ENCODE assay signal across 16 cellular contexts in the genomic region with DNA sequence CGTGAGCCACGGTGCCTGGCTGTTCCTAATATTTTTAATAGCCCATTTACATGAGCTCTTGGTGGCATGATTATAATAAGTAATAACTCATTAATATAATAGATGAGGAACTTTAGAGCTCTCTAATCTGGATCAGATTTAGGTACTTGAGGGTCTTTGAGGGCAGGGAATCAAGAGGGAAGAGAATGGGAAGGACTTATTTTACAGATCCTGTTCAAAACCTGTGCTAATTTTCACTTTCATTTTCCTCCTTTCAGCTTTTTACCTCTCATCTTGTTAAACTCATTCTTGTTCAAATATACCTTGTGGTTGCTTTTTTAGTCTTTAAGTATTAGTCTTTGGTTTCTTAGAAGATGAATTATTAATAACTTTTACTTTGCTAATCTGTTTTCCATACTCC. TPM values are rescaled to one million over a fixed set of nuclear protein-coding genes. Genes with fewer than 3 reads are reported as not detected.
A peak's percentile ranks its signal among the peaks of the same experiment; 100 is the strongest.
DNase-seq lines count a peak whose midpoint lies in the region; ATAC-seq and TF ChIP-seq lines count a peak whose summit lies in the region.
"Had no signal": no experiment of that assay in that cellular context is flagged by ENCODE, and none has a peak within 500 bp of the region (broad histone marks: within the 10 kb centered on the region; RNA-seq: fewer than 3 reads in every experiment).

No MANE protein-coding gene starts in this region.

- POLR2A ChIA-PET in T-cell (lab: Charles Lee): interaction anchor here (0.5 to 1.8 kb wide), 4 partner anchors 9 to 124 kb away, joined by 4 to 7 read pairs (median 6); no protein-coding TSS in a partner anchor

- H3K27me3 Mint-ChIP-seq in stimulated activated naive CD8-positive, alpha-beta T cell treated with anti-CD3 and anti-CD28 coated beads, Interleukin-15, Interleukin-2, amounts not matched to agents 100 ng/mL and 50 ng/mL, for 24 hours: no peaks in the 10 kb centered on the region
- H3K27me3 Mint-ChIP-seq in T-cell (no peaks in the 10 kb centered on the region), mesothelial cell of epicardium (ENCODE audit: low read depth) (no peaks in the 10 kb centered on the region), GM23338 (ENCODE audit: insufficient read depth, low read depth, poor library complexity) (peaks cover 4% of the 10 kb centered on the region), neural progenitor cell (ENCODE audit: insufficient read depth, low read depth) (no peaks in the 10 kb centered on the region)

- peaks cover 32% of the 10 kb centered on the region for H3K4me1 ChIP-seq in effector memory CD4-positive, alpha-beta T cell (ENCODE audit: control insufficient read depth, insufficient read depth, low read length, poor library complexity, severe bottlenecking)
- peaks cover 3% of the 10 kb centered on the region; the same call in 1 of the 2 replicates for H3K4me1 ChIP-seq in GM23338 (ENCODE audit: insufficient read depth)
- no peaks in the 10 kb centered on the region for H3K4me1 ChIP-seq in neural progenitor cell

- peaks cover 69% of the 10 kb centered on the region for H3K36me3 Mint-ChIP-seq in stimulated activated naive CD8-positive, alpha-beta T cell treated with anti-CD3 and anti-CD28 coated beads, Interleukin-15, Interleukin-2, amounts not matched to agents 100 ng/mL and 50 ng/mL, for 24 hours (ENCODE audit: low read depth)
- peaks cover 44% of the 10 kb centered on the region for H3K36me3 Mint-ChIP-seq in T-cell
- peaks cover 13% of the 10 kb centered on the region for H3K36me3 Mint-ChIP-seq in mesothelial cell of epicardium
- H3K36me3 Mint-ChIP-seq in GM23338 (ENCODE audit: low read depth): peaks cover 20% of the 10 kb centered on the region
- peaks cover 8% of the 10 kb centered on the region for H3K36me3 Mint-ChIP-seq in neural progenitor cell

- no peaks in the 10 kb centered on the region for H3K9me2 ChIP-seq in GM23338 (ENCODE audit: insufficient read depth)

- no peak overlapping the region for H2AFZ ChIP-seq in GM23338
- no peak overlapping the region for H2AFZ ChIP-seq in neural progenitor cell (replicated peaks)

- no peaks in the 10 kb centered on the region for H3K27me3 ChIP-seq in effector memory CD4-positive, alpha-beta T cell (replicated peaks; ENCODE audit: control insufficient read depth, insufficient read depth, low read length, poor library complexity, severe bottlenecking)
- H3K27me3 ChIP-seq in GM23338 (ENCODE audit: insufficient read depth): no peaks in the 10 kb centered on the region
- no peaks in the 10 kb centered on the region for H3K27me3 ChIP-seq in neural progenitor cell

- H3K27ac Mint-ChIP-seq in stimulated activated naive CD8-positive, alpha-beta T cell treated with anti-CD3 and anti-CD28 coated beads, Interleukin-15, Interleukin-2, amounts not matched to agents 100 ng/mL and 50 ng/mL, for 24 hours: peak overlapping the region; percentile 91
- H3K27ac Mint-ChIP-seq in T-cell (peak overlapping the region; percentile 87 to 94), mesothelial cell of epicardium (no peak overlapping the region), GM23338 (no peak overlapping the region), neural progenitor cell (no peak overlapping the region)

- H3K9me3 Mint-ChIP-seq in stimulated activated naive CD8-positive, alpha-beta T cell treated with anti-CD3 and anti-CD28 coated beads, Interleukin-15, Interleukin-2, amounts not matched to agents 100 ng/mL and 50 ng/mL, for 24 hours: no peaks in the 10 kb centered on the region
- H3K9me3 Mint-ChIP-seq in T-cell (no peaks in the 10 kb centered on the region), mesothelial cell of epicardium (no peaks in the 10 kb centered on the region), GM23338 (no peaks in the 10 kb centered on the region; the same call in 2 of the 3 replicates), neural progenitor cell (no peaks in the 10 kb centered on the region)

- no peak for DNase-seq in stimulated activated naive CD8-positive, alpha-beta T cell treated with anti-CD3 and anti-CD28 coated beads, Interleukin-15, Interleukin-2, amounts not matched to agents 100 U/mL and 50 U/mL, for 24 hours
- DNase-seq in T-cell: no peak
- no peak for DNase-seq in effector memory CD4-positive, alpha-beta T cell
- DNase-seq in mesothelial cell of epicardium (ENCODE audit: low spot score in 2 of 2, unreplicated experiment in 2 of 2): no peak
- DNase-seq in GM23338 (ENCODE audit: low spot score): no peak
- no peak for DNase-seq in neural progenitor cell (ENCODE audit: low spot score)
- no peak for DNase-seq in DMS 273 (lab: John Stamatoyannopoulos, UW; ENCODE audit: unreplicated experiment)
- DNase-seq: activated CD8-positive, alpha-beta memory T cell treated with anti-CD3 and anti-CD28 coated beads, Interleukin-2, amount 50 U/mL, for 48 hours; DMS79 treated with DMSO at 0.1 percent for 48 hours; effector CD8-positive, alpha-beta T cell; foreskin fibroblast; GOT3; KG1; NCI-H1930; trophoblast cell had no signal

- peak overlapping the region; percentile 51 for H3K27ac ChIP-seq in effector memory CD4-positive, alpha-beta T cell (ENCODE audit: insufficient read depth, low read length, poor library complexity, severe bottlenecking)
- H3K27ac ChIP-seq in GM23338 (ENCODE audit: low read depth): no peak overlapping the region
- no peak overlapping the region for H3K27ac ChIP-seq in neural progenitor cell

- CTCF ChIA-PET in T-cell (lab: Charles Lee): interaction anchor here (0.6 to 2.3 kb wide), 8 partner anchors 10 to 906 kb away, joined by 3 to 17 read pairs (median 3); no protein-coding TSS in a partner anchor

- peaks cover 30% of the 10 kb centered on the region for H3K36me3 ChIP-seq in effector memory CD4-positive, alpha-beta T cell (ENCODE audit: control insufficient read depth, insufficient read depth, low read length)
- H3K36me3 ChIP-seq in GM23338 (ENCODE audit: insufficient read depth): peaks cover 12% of the 10 kb centered on the region; the same call in 1 of the 2 replicates
- H3K36me3 ChIP-seq in neural progenitor cell: peaks cover 3% of the 10 kb centered on the region

- H3K4me3 ChIP-seq in effector memory CD4-positive, alpha-beta T cell (ENCODE audit: insufficient read depth, low read depth, low read length, poor library complexity, severe bottlenecking): peak overlapping the region; percentile 15
- H3K4me3 ChIP-seq in GM23338: no peak overlapping the region
- H3K4me3 ChIP-seq in neural progenitor cell: no peak overlapping the region

- peaks cover 56% of the 10 kb centered on the region for H3K4me1 Mint-ChIP-seq in stimulated activated naive CD8-positive, alpha-beta T cell treated with anti-CD3 and anti-CD28 coated beads, Interleukin-15, Interleukin-2, amounts not matched to agents 100 ng/mL and 50 ng/mL, for 24 hours (ENCODE audit: low read depth)
- H3K4me1 Mint-ChIP-seq in T-cell: peaks cover 63 to 68% (median 68%) of the 10 kb centered on the region in 3 donors
- H3K4me1 Mint-ChIP-seq in mesothelial cell of epicardium: peaks cover 15% of the 10 kb centered on the region
- peaks cover 2% of the 10 kb centered on the region; the same call in 2 of the 3 replicates for H3K4me1 Mint-ChIP-seq in GM23338
- peaks cover 9% of the 10 kb centered on the region for H3K4me1 Mint-ChIP-seq in neural progenitor cell

- H3F3A ChIP-seq in GM23338 (replicated peaks; ENCODE audit: low read depth) (no peaks in the 10 kb centered on the region), neural progenitor cell (ENCODE audit: low read depth) (no peaks in the 10 kb centered on the region)

- H4K20me1 ChIP-seq in GM23338 (replicated peaks; ENCODE audit: insufficient read depth): no peaks in the 10 kb centered on the region; the same call in 1 of the 2 replicates
- H4K20me1 ChIP-seq in neural progenitor cell (ENCODE audit: low read depth): no peaks in the 10 kb centered on the region

- TF ChIP-seq CTCF in mesothelial cell of epicardium (IDR thresholded peaks at IDR 0.05; ENCODE audit: unreplicated experiment) (no peak), GM23338 (conservative IDR thresholded peaks at IDR 0.05; ENCODE audit: low read depth in 2 of 2) (no peak), neural progenitor cell (IDR thresholded peaks at IDR 0.05) (no peak)

- H3K4me2 ChIP-seq in GM23338 (no peak overlapping the region), neural progenitor cell (no peak overlapping the region)

- no peak overlapping the region for H3K9ac ChIP-seq in neural progenitor cell

- H3K9me3 ChIP-seq in effector memory CD4-positive, alpha-beta T cell (ENCODE audit: control insufficient read depth, low read length): no peaks in the 10 kb centered on the region
- H3K9me3 ChIP-seq in neural progenitor cell (ENCODE audit: low read depth): no peaks in the 10 kb centered on the region

- H3K79me2 ChIP-seq in GM23338 (replicated peaks; ENCODE audit: insufficient read depth) (peaks cover 38% of the 10 kb centered on the region), neural progenitor cell (ENCODE audit: low read depth) (peaks cover 54% of the 10 kb centered on the region)

- no peak for ATAC-seq in stimulated activated naive CD8-positive, alpha-beta T cell treated with anti-CD3 and anti-CD28 coated beads, Interleukin-15, Interleukin-2, amounts not matched to agents 100 U/mL and 50 U/mL, for 24 hours
- ATAC-seq in T-cell (replicated peaks in 1 of 4): no peak
- no peak for ATAC-seq in GM23338

- peak overlapping the region; percentile 73 for H3K4me3 Mint-ChIP-seq in stimulated activated naive CD8-positive, alpha-beta T cell treated with anti-CD3 and anti-CD28 coated beads, Interleukin-15, Interleukin-2, amounts not matched to agents 100 ng/mL and 50 ng/mL, for 24 hours
- H3K4me3 Mint-ChIP-seq in T-cell: peak overlapping the region; percentile 54 to 78 (median 65)
- no peak overlapping the region for H3K4me3 Mint-ChIP-seq in mesothelial cell of epicardium
- H3K4me3 Mint-ChIP-seq in GM23338: no peak overlapping the region
- no peak overlapping the region for H3K4me3 Mint-ChIP-seq in neural progenitor cell

RNA-seq across cellular contexts. Expression of a gene that starts 5.6 kb away (rescaled TPM):
- total RNA-seq in T-cell (10 to 100 TPM; 43.9 to 86.6 (median 46.4) TPM), mesothelial cell of epicardium (26.1 to 31.0 TPM (median 28.7 TPM) in 3 replicates), neural progenitor cell (ENCODE audit: low replicate concordance) (25.2 and 40.1 TPM in 2 replicates)
- 35.9 and 39.4 TPM in 2 replicates for total RNA-seq in GM23338 (2014; rRNA removed; shearing (Covaris generic))
- 18.6 and 19.3 TPM in 2 replicates for polyA plus RNA-seq in GM23338 (2016; fragmentation: Nextera tagmentation; extraction: Ambion mirVana)

RNA-seq across cellular contexts. Expression of a gene that starts 21.5 kb away (rescaled TPM):
- total RNA-seq in T-cell (1 to 10 TPM in 4 of 5 donors, under 1 TPM in 1; 0.68 to 5.1 (median 2.4) TPM), mesothelial cell of epicardium (not detected in 3 replicates), neural progenitor cell (ENCODE audit: low replicate concordance) (not detected in 2 replicates)
- not detected in 2 replicates for total RNA-seq in GM23338 (2014; rRNA removed; shearing (Covaris generic))
- not detected in 2 replicates for polyA plus RNA-seq in GM23338 (2016; fragmentation: Nextera tagmentation; extraction: Ambion mirVana)

RNA-seq across cellular contexts. Expression of a gene that starts 35.8 kb away (rescaled TPM):
- 1 to 10 TPM in 3 of 5 donors, under 1 TPM in 2; 0.44 to 2.3 (median 1.3) TPM for total RNA-seq in T-cell
- 0.70 to 1.5 TPM (median 1.1 TPM) in 3 replicates for total RNA-seq in mesothelial cell of epicardium
- 3.8 TPM in 1 of 2 replicates, not detected in the other for total RNA-seq in GM23338 (2014; rRNA removed; shearing (Covaris generic))
- polyA plus RNA-seq in GM23338 (2016; fragmentation: Nextera tagmentation; extraction: Ambion mirVana): 0.48 and 1.2 TPM in 2 replicates
- 0.43 and 2.0 TPM in 2 replicates for total RNA-seq in neural progenitor cell (ENCODE audit: low replicate concordance)

RNA-seq across cellular contexts. Expression of a gene that starts 55.1 kb away (rescaled TPM):
- 10 to 100 TPM; 24.5 to 31.9 (median 28.2) TPM for total RNA-seq in T-cell
- total RNA-seq in mesothelial cell of epicardium: 16.1 to 16.7 TPM (median 16.7 TPM) in 3 replicates
- total RNA-seq in GM23338 (2014; rRNA removed; shearing (Covaris generic)): 7.8 and 10.4 TPM in 2 replicates
- 4.1 and 4.9 TPM in 2 replicates for polyA plus RNA-seq in GM23338 (2016; fragmentation: Nextera tagmentation; extraction: Ambion mirVana)
- 6.8 and 7.4 TPM in 2 replicates for total RNA-seq in neural progenitor cell (ENCODE audit: low replicate concordance)

Comparison
In these comparisons a context has a peak if more than half of its experiments do, and no peak if none do; other contexts are left out.
1. H3K27ac Mint-ChIP-seq: peak in stimulated activated naive CD8-positive, alpha-beta T cell treated with anti-CD3 and anti-CD28 coated beads, Interleukin-15, Interleukin-2, amounts not matched to agents 100 ng/mL and 50 ng/mL, for 24 hours (single experiment) and T-cell (2 of 2); none in mesothelial cell of epicardium (single experiment), GM23338 (single experiment) and neural progenitor cell (single experiment).
2. H3K4me3 Mint-ChIP-seq: peak in stimulated activated naive CD8-positive, alpha-beta T cell treated with anti-CD3 and anti-CD28 coated beads, Interleukin-15, Interleukin-2, amounts not matched to agents 100 ng/mL and 50 ng/mL, for 24 hours (single experiment) and T-cell (3 of 3); none in mesothelial cell of epicardium (single experiment), GM23338 (single experiment) and neural progenitor cell (single experiment).